Comparison of ENCODE assay signal across 25 cellular contexts in genomic region chr14:85054178-85054577, GRCh38.
"Had no signal": no experiment of that assay in that cellular context is flagged by ENCODE, and none has a peak within 500 bp of the region (broad histone marks: within the 10 kb centered on the region; RNA-seq: fewer than 3 reads in every experiment).

No MANE protein-coding gene starts in this region.

- H3K36me3 Mint-ChIP-seq: natural killer cell treated with Interleukin-12 subunit alpha and Interleukin-12 subunit beta and Interleukin-15 and Interleukin-18, amount 100 ng/mL, for 72 hours had no signal

- H3K9ac ChIP-seq: parathyroid adenoma had no signal

- H3K9me3 ChIP-seq: colonic mucosa, neutrophil, uterus had no signal

- H3K4me1 Mint-ChIP-seq: naive B cell; neural crest cell; stimulated activated naive B cell treated with anti-CD40 and anti-IgM and Interleukin-4, amounts not matched to agents 10 μg/mL and 1 μg/mL and 100 μg/mL, for 72 hours had no signal

- H3K4me3 Mint-ChIP-seq: dendritic cell treated with granulocyte-macrophage colony-stimulating factor and Interleukin-4, amounts not matched to agents 40 ng/mL and 50 ng/mL, for 4 days; mesothelial cell of epicardium; naive B cell; natural killer cell treated with Interleukin-12 subunit alpha and Interleukin-12 subunit beta and Interleukin-15 and Interleukin-18, amount 100 ng/mL, for 72 hours; neural crest cell; stimulated activated naive B cell treated with anti-CD40 and anti-IgM and Interleukin-4, amounts not matched to agents 10 μg/mL and 1 μg/mL and 100 μg/mL, for 72 hours; stimulated activated naive CD8-positive, alpha-beta T cell treated with anti-CD3 and anti-CD28 coated beads, Interleukin-15, Interleukin-2, amounts not matched to agents 100 ng/mL and 50 ng/mL, for 24 hours had no signal

- H3K27ac ChIP-seq: colonic mucosa, esophagus squamous epithelium, lower lobe of right lung, neutrophil, parathyroid adenoma, right lobe of liver, suprapubic skin, transverse colon, upper lobe of right lung, uterus had no signal

- H3K27ac Mint-ChIP-seq: dendritic cell treated with granulocyte-macrophage colony-stimulating factor and Interleukin-4, amounts not matched to agents 40 ng/mL and 50 ng/mL, for 4 days; mesothelial cell of epicardium; naive B cell; natural killer cell treated with Interleukin-12 subunit alpha and Interleukin-12 subunit beta and Interleukin-15 and Interleukin-18, amount 100 ng/mL, for 72 hours; progenitor cell of endocrine pancreas; stimulated activated naive B cell treated with anti-CD40 and anti-IgM and Interleukin-4, amounts not matched to agents 10 μg/mL and 1 μg/mL and 100 μg/mL, for 72 hours; stimulated activated naive CD8-positive, alpha-beta T cell treated with anti-CD3 and anti-CD28 coated beads, Interleukin-15, Interleukin-2, amounts not matched to agents 100 ng/mL and 50 ng/mL, for 24 hours had no signal

- H3K27me3 Mint-ChIP-seq: dendritic cell treated with granulocyte-macrophage colony-stimulating factor and Interleukin-4, amounts not matched to agents 40 ng/mL and 50 ng/mL, for 4 days; naive B cell; natural killer cell treated with Interleukin-12 subunit alpha and Interleukin-12 subunit beta and Interleukin-15 and Interleukin-18, amount 100 ng/mL, for 72 hours; progenitor cell of endocrine pancreas; stimulated activated naive B cell treated with anti-CD40 and anti-IgM and Interleukin-4, amounts not matched to agents 10 μg/mL and 1 μg/mL and 100 μg/mL, for 72 hours; stimulated activated naive CD8-positive, alpha-beta T cell treated with anti-CD3 and anti-CD28 coated beads, Interleukin-15, Interleukin-2, amounts not matched to agents 100 ng/mL and 50 ng/mL, for 24 hours had no signal

- DNase-seq: colonic mucosa; effector memory CD4-positive, alpha-beta T cell; esophagus squamous epithelium; hypothalamus; left ventricle myocardium superior; lower lobe of right lung; mucosa of descending colon; naive B cell; right lobe of liver; small intestine; stimulated activated CD4-positive, alpha-beta T cell treated with anti-CD3 and anti-CD28 coated beads, Interleukin-15, amount 100 ng/mL, for 24 hours; stimulated activated CD4-positive, alpha-beta T cell treated with anti-CD3 and anti-CD28 coated beads, Interleukin-2, amount 100 ng/mL, for 48 hours; stimulated activated naive B cell treated with anti-CD40 and anti-IgM and Interleukin-4, amounts not matched to agents 10 μg/mL and 1 μg/mL and 100 μg/mL, for 72 hours; transverse colon; upper lobe of right lung; uterus had no signal

- H3K4me3 ChIP-seq: colonic mucosa, esophagus squamous epithelium, lower lobe of right lung, mucosa of descending colon, right lobe of liver, suprapubic skin, transverse colon, upper lobe of right lung, uterus had no signal

- H3K36me3 ChIP-seq: colonic mucosa, esophagus squamous epithelium, lower lobe of right lung, neutrophil, right lobe of liver, suprapubic skin, transverse colon, upper lobe of right lung, uterus had no signal

- H2AFZ ChIP-seq: parathyroid adenoma had no signal

- H3K79me2 ChIP-seq: parathyroid adenoma had no signal

- H3K4me1 ChIP-seq: colonic mucosa, esophagus squamous epithelium, lower lobe of right lung, parathyroid adenoma, right lobe of liver, suprapubic skin, transverse colon, upper lobe of right lung, uterus had no signal

- ATAC-seq: left ventricle myocardium superior; mucosa of descending colon; natural killer cell treated with Interleukin-12 subunit alpha and Interleukin-12 subunit beta and Interleukin-15 and Interleukin-18, amount 100 ng/mL, for 72 hours; right lobe of liver; stimulated activated naive B cell treated with anti-CD40 and anti-IgM and Interleukin-4, amounts not matched to agents 10 μg/mL and 1 μg/mL and 100 μg/mL, for 72 hours; upper lobe of right lung had no signal

- H3K27me3 ChIP-seq: colonic mucosa, esophagus squamous epithelium, neutrophil, right lobe of liver, suprapubic skin, transverse colon, upper lobe of right lung, uterus had no signal
